In genomic region chr17:70968302-70968701, GRCh38 we compare ENCODE assay signal across 20 cellular contexts.
DNase-seq lines count a peak whose midpoint lies in the region; TF ChIP-seq lines count a peak whose summit lies in the region.
"Had no signal": no experiment of that assay in that cellular context is flagged by ENCODE, and none has a peak within 500 bp of the region (broad histone marks: within the 10 kb centered on the region; RNA-seq: fewer than 3 reads in every experiment).

No MANE protein-coding gene starts in this region.

- CTCF ChIA-PET in MCF 10A (lab: Yijun Ruan, JAX) (no interaction called here), RWPE1 (lab: Yijun Ruan, JAX) (no interaction called here)

- DNase-seq in MCF 10A (ENCODE audit: unreplicated experiment) (peak; percentile 52), breast epithelium (ENCODE audit: low spot score in 2 of 2) (no peak), RWPE1 (ENCODE audit: low spot score) (peak; percentile 1), epithelial cell of esophagus (ENCODE audit: low read depth) (peak; percentile 49), HT-29 (ENCODE audit: low spot score) (no peak), H7 (no peak), G401 (ENCODE audit: low spot score) (no peak)
- DNase-seq in activated CD4-positive, CD25-positive, alpha-beta regulatory T cell treated with anti-CD3 and anti-CD28 coated beads, Interleukin-2, amount 50 U/mL, for 72 hours = no peak
- DNase-seq: 8988T; Caco-2; CD4-positive, alpha-beta T cell; MV-4-11; NCI-H1694 treated with DMSO at 0.1 percent for 48 hours; NCI-H2107; NCI-H2227 treated with DMSO at 0.1 percent for 48 hours; NCI-H524; Peyer's patch; Right ventricle myocardium superior; SW 1271 had no signal

- H3K27ac Mint-ChIP-seq in MCF 10A (ENCODE audit: low read depth, unreplicated experiment) = no peak overlapping the region
- H3K27ac Mint-ChIP-seq: CD4-positive, alpha-beta T cell had no signal

- intact Hi-C loops in MCF 10A (cut with micrococcal nuclease) (no loop called here), breast epithelium (cut with DNase I; ENCODE audit: low total_unique reads) (no loop called here)

- POLR2A ChIA-PET in MCF 10A (lab: Yijun Ruan, JAX) = no interaction called here
- POLR2A ChIA-PET in RWPE1 (lab: Yijun Ruan, JAX; ENCODE audit: low non-redundant PET) = no interaction called here

- no peaks in the 10 kb centered on the region for H3K4me1 ChIP-seq in breast epithelium
- H3K4me1 ChIP-seq: Caco-2, HAP-1, Peyer's patch had no signal

- no peak overlapping the region for H3K4me3 Mint-ChIP-seq in MCF 10A (ENCODE audit: unreplicated experiment)
- H3K4me3 Mint-ChIP-seq: CD4-positive, alpha-beta T cell had no signal

- in situ Hi-C loops in G401 (cut with HindIII; ENCODE audit: low sequenced_read_pairs) = no loop called here

- peaks cover 0 to 14% of the 10 kb centered on the region in 2 donors for H3K9me3 ChIP-seq in breast epithelium
- H3K9me3 ChIP-seq: HAP-1, Peyer's patch had no signal

- H3K4me3 ChIP-seq in breast epithelium (no peak overlapping the region), epithelial cell of esophagus (ENCODE audit: low read length) (no peak overlapping the region), H7 (ENCODE audit: insufficient read depth, low read depth, low read length) (no peak overlapping the region)
- H3K4me3 ChIP-seq: HAP-1, Peyer's patch had no signal

- peaks cover 7% of the 10 kb centered on the region for H3K9me3 Mint-ChIP-seq in MCF 10A (ENCODE audit: unreplicated experiment)

- H3K27me3 ChIP-seq in breast epithelium = no peaks in the 10 kb centered on the region
- no peaks in the 10 kb centered on the region for H3K27me3 ChIP-seq in H7 (ENCODE audit: control insufficient read depth, insufficient read depth, low read length)
- H3K27me3 ChIP-seq: Peyer's patch had no signal

- no peaks in the 10 kb centered on the region for H3K27me3 Mint-ChIP-seq in MCF 10A (ENCODE audit: insufficient read depth, unreplicated experiment)
- H3K27me3 Mint-ChIP-seq: CD4-positive, alpha-beta T cell had no signal

- BruUV-seq in MCF 10A (replicated peaks; lab: Mats Ljungman, UMichigan) = no TSS peak

- TF ChIP-seq CTCF in MCF 10A (IDR thresholded peaks at IDR 0.05; ENCODE audit: unreplicated experiment) (no peak), breast epithelium (IDR thresholded peaks at IDR 0.05) (no peak), RWPE1 (conservative IDR thresholded peaks at IDR 0.05; ENCODE audit: low read depth) (no peak), epithelial cell of esophagus (IDR thresholded peaks at IDR 0.05; ENCODE audit: insufficient read depth, low read depth, low read length, missing control alignments) (no peak)

- no peak for TF ChIP-seq POLR2A in breast epithelium (IDR thresholded peaks at IDR 0.05)

- no peaks in the 10 kb centered on the region for H3K36me3 Mint-ChIP-seq in MCF 10A (ENCODE audit: insufficient read depth, unreplicated experiment)

- no peak overlapping the region for H3K27ac ChIP-seq in breast epithelium
- H3K27ac ChIP-seq in RWPE1 = no peak overlapping the region
- H3K27ac ChIP-seq: Peyer's patch had no signal

- no peaks in the 10 kb centered on the region for H3K4me1 Mint-ChIP-seq in MCF 10A (ENCODE audit: insufficient read depth, unreplicated experiment)

- H3K36me3 ChIP-seq in breast epithelium (no peaks in the 10 kb centered on the region), H7 (replicated peaks; ENCODE audit: control insufficient read depth, insufficient read depth, low read length) (no peaks in the 10 kb centered on the region)
- H3K36me3 ChIP-seq: HAP-1, Peyer's patch had no signal

Comparison
In these comparisons a context has a peak if more than half of its experiments do, and no peak if none do; other contexts are left out.
1. DNase-seq: peak in MCF 10A (single experiment), RWPE1 (single experiment) and epithelial cell of esophagus (single experiment); none in breast epithelium (0 of 2), HT-29 (single experiment), H7 (single experiment), G401 (single experiment) and activated CD4-positive, CD25-positive, alpha-beta regulatory T cell treated with anti-CD3 and anti-CD28 coated beads, Interleukin-2, amount 50 U/mL, for 72 hours (single experiment).